24 cellular contexts compared by ENCODE assay signal in genomic region chr3:79002465-79003372, GRCh38.
DNase-seq lines count a peak whose midpoint lies in the region; ATAC-seq and TF ChIP-seq lines count a peak whose summit lies in the region.
"Had no signal": no experiment of that assay in that cellular context is flagged by ENCODE, and none has a peak within 500 bp of the region (broad histone marks: within the 10 kb centered on the region; RNA-seq: fewer than 3 reads in every experiment).

No MANE protein-coding gene starts in this region.

- H3K9me3 ChIP-seq in CD4-positive, alpha-beta T cell (ENCODE audit: control insufficient read depth, low read length) = no peaks in the 10 kb centered on the region
- H3K9me3 ChIP-seq: sigmoid colon had no signal

- POLR2A ChIA-PET in CD4-positive, alpha-beta T cell (lab: Charles Lee) = no interaction called here

- CTCF ChIA-PET in CD4-positive, alpha-beta T cell (lab: Charles Lee) = no interaction called here

- no peak overlapping the region for H3K4me3 Mint-ChIP-seq in CD4-positive, alpha-beta T cell
- H3K4me3 Mint-ChIP-seq: activated CD4-positive, alpha-beta memory T cell treated with anti-CD3 and anti-CD28 coated beads for 36 hours; effector memory CD8-positive, alpha-beta T cell; neural crest cell; WTC11 had no signal

- TF ChIP-seq POLR2A in GM18505 (IDR thresholded peaks at IDR 0.05; ENCODE audit: borderline replicate concordance, extremely low read depth, insufficient read depth, insufficient read length) = no peak

- intact Hi-C loops in CD4-positive, alpha-beta T cell (cut with DNase I, micrococcal nuclease) = no loop called here

- ATAC-seq in esophagus mucosa = peak; percentile 31
- ATAC-seq in CD4-positive, alpha-beta T cell (ENCODE audit: poor library complexity) = no peak
- no peak for ATAC-seq in GM18505 (IDR thresholded peaks at IDR 0.05; ENCODE audit: unreplicated experiment)
- ATAC-seq: effector memory CD8-positive, alpha-beta T cell; WTC11 had no signal

- H3K27ac Mint-ChIP-seq in CD4-positive, alpha-beta T cell = no peak overlapping the region
- H3K27ac Mint-ChIP-seq: activated CD4-positive, alpha-beta memory T cell treated with anti-CD3 and anti-CD28 coated beads for 36 hours; effector memory CD8-positive, alpha-beta T cell; WTC11 had no signal

- H3K9me3 Mint-ChIP-seq in CD4-positive, alpha-beta T cell = no peaks in the 10 kb centered on the region
- H3K9me3 Mint-ChIP-seq: neural crest cell had no signal

- TF ChIP-seq CTCF in retinal pigment epithelial cell (conservative IDR thresholded peaks at IDR 0.05; ENCODE audit: low read depth, low read length) = no peak
- TF ChIP-seq CTCF in CD4-positive, alpha-beta T cell (IDR thresholded peaks at IDR 0.05) = no peak

- H3K4me3 ChIP-seq in retinal pigment epithelial cell (ENCODE audit: low read length) = no peak overlapping the region
- H3K4me3 ChIP-seq: left ventricle myocardium inferior, sigmoid colon had no signal

- no peaks in the 10 kb centered on the region for H3K27me3 ChIP-seq in CD4-positive, alpha-beta T cell (ENCODE audit: control insufficient read depth, insufficient read depth, low read length)
- H3K27me3 ChIP-seq: brain microvascular endothelial cell, sigmoid colon had no signal

- no peaks in the 10 kb centered on the region for H3K4me1 Mint-ChIP-seq in CD4-positive, alpha-beta T cell (ENCODE audit: low read depth)

- no peak overlapping the region for H3K27ac ChIP-seq in CD4-positive, alpha-beta T cell (ENCODE audit: low read depth, low read length)
- H3K27ac ChIP-seq: brain microvascular endothelial cell, left ventricle myocardium inferior, sigmoid colon had no signal

- no peaks in the 10 kb centered on the region for H3K36me3 Mint-ChIP-seq in CD4-positive, alpha-beta T cell (ENCODE audit: low read depth)
- H3K36me3 Mint-ChIP-seq: activated CD4-positive, alpha-beta memory T cell treated with anti-CD3 and anti-CD28 coated beads for 36 hours had no signal

- no peaks in the 10 kb centered on the region for H3K27me3 Mint-ChIP-seq in CD4-positive, alpha-beta T cell
- H3K27me3 Mint-ChIP-seq: activated CD4-positive, alpha-beta memory T cell treated with anti-CD3 and anti-CD28 coated beads for 36 hours; effector memory CD8-positive, alpha-beta T cell had no signal

- DNase-seq in NCI-H2227 (lab: John Stamatoyannopoulos, UW; ENCODE audit: unreplicated experiment) = peak; percentile 20
- DNase-seq in NCI-H2227 treated with DMSO at 0.1 percent for 48 hours (lab: John Stamatoyannopoulos, UW) = no peak
- peak; percentile 77 for DNase-seq in NCI-H82 treated with DMSO at 0.1 percent for 48 hours (lab: John Stamatoyannopoulos, UW; ENCODE audit: unreplicated experiment)
- peak; percentile 85 for DNase-seq in retinal pigment epithelial cell (ENCODE audit: low read depth)
- DNase-seq in CD4-positive, alpha-beta T cell = no peak
- DNase-seq in GM19238 (ENCODE audit: insufficient read length, low spot score) = no peak
- DNase-seq: activated CD4-positive, alpha-beta memory T cell treated with anti-CD3 and anti-CD28 coated beads for 36 hours; activated gamma-delta T cell treated with Interleukin-2 at 50 U/mL for 16 hours; activated T-cell treated with anti-CD3 and anti-CD28 coated beads for 4 hours; brain microvascular endothelial cell; Calu3; effector memory CD8-positive, alpha-beta T cell; IMR-90; left ventricle myocardium inferior; midbrain; NCI-H1417 treated with DMSO at 0.1 percent for 48 hours; NCI-H226; sigmoid colon; stimulated activated CD4-positive, alpha-beta T cell treated with anti-CD3 and anti-CD28 coated beads, Interleukin-15, amount 100 ng/mL, for 24 hours; T-helper 9 cell had no signal

Comparison
In these comparisons a context has a peak if more than half of its experiments do, and no peak if none do; other contexts are left out.
1. DNase-seq: peak in NCI-H2227 (single experiment), NCI-H82 treated with DMSO at 0.1 percent for 48 hours (single experiment) and retinal pigment epithelial cell (single experiment); none in NCI-H2227 treated with DMSO at 0.1 percent for 48 hours (single experiment), CD4-positive, alpha-beta T cell (0 of 10) and GM19238 (single experiment).